ENCODE assay signal across 11 cellular contexts in genomic region chr10:125056161-125057132, GRCh38.
DNase-seq lines count a peak whose midpoint lies in the region; ATAC-seq, FAIRE-seq and TF ChIP-seq lines count a peak whose summit lies in the region.
"Had no signal": no experiment of that assay in that cellular context is flagged by ENCODE, and none has a peak within 500 bp of the region (broad histone marks: within the 10 kb centered on the region; RNA-seq: fewer than 3 reads in every experiment).

No MANE protein-coding gene starts in this region.

- intact Hi-C loops in activated CD4-positive, alpha-beta T cell treated with anti-CD3 and anti-CD28 coated beads, Interleukin-2, amount 10 ng/mL, durations not matched to agents 24 days and 14 days (cut with micrococcal nuclease) = no loop called here

- H4K20me1 ChIP-seq in DOHH2 (ENCODE audit: control insufficient read depth, insufficient read depth, low read depth, low read length) (peaks cover 6% of the 10 kb centered on the region; the same call in 1 of the 2 replicates), astrocyte (ENCODE audit: insufficient read depth, low read length) (peaks cover 85% of the 10 kb centered on the region)

- no peak overlapping the region for H2AFZ ChIP-seq in astrocyte (ENCODE audit: low read depth, low read length)

- no peaks in the 10 kb centered on the region for H3K27me3 ChIP-seq in DOHH2 (ENCODE audit: control insufficient read depth, low read length)
- H3K27me3 ChIP-seq in astrocyte (ENCODE audit: insufficient read depth, low read length) = no peaks in the 10 kb centered on the region
- no peaks in the 10 kb centered on the region for H3K27me3 ChIP-seq in iPS-18a (ENCODE audit: control insufficient read depth, insufficient read depth, low read length)

- DNase-seq in astrocyte (ENCODE audit: low read depth) = no peak
- DNase-seq in retina = peak; percentile 29
- no peak for DNase-seq in SHP77 treated with DMSO at 0.1 percent for 48 hours (lab: John Stamatoyannopoulos, UW)
- DNase-seq in activated CD4-positive, alpha-beta T cell treated with anti-CD3 and anti-CD28 coated beads, Interleukin-2, amount 10 ng/mL, durations not matched to agents 24 days and 14 days = no peak
- DNase-seq: activated CD4-positive, alpha-beta T cell treated with anti-CD3 and anti-CD28 coated beads, Interleukin-2, amount 10 ng/mL, durations not matched to agents 7 days and 5 days; NCI-H1105 treated with DMSO at 0.1 percent for 48 hours; small intestine had no signal

- H3K9me2 ChIP-seq in DOHH2 (replicated peaks; ENCODE audit: control insufficient read depth, low read length) = no peaks in the 10 kb centered on the region

- H3K27me3 Mint-ChIP-seq in astrocyte (ENCODE audit: low read depth, unreplicated experiment) = no peaks in the 10 kb centered on the region
- H3K27me3 Mint-ChIP-seq in activated CD4-positive, alpha-beta T cell treated with anti-CD3 and anti-CD28 coated beads, Interleukin-2, amount 10 ng/mL, durations not matched to agents 24 days and 14 days = peaks cover 26% of the 10 kb centered on the region

- H3K4me2 ChIP-seq in DOHH2 (ENCODE audit: low read length) (0 out of 2 replicates have a peak overlapping the region, but pooled peaks have one; percentile 41), astrocyte (ENCODE audit: low read length) (peak overlapping the region; percentile 70)

- H3K27ac Mint-ChIP-seq in astrocyte (ENCODE audit: unreplicated experiment) = peak overlapping the region; percentile 96
- no peak overlapping the region for H3K27ac Mint-ChIP-seq in activated CD4-positive, alpha-beta T cell treated with anti-CD3 and anti-CD28 coated beads, Interleukin-2, amount 10 ng/mL, durations not matched to agents 24 days and 14 days
- H3K27ac Mint-ChIP-seq: activated CD4-positive, alpha-beta T cell treated with anti-CD3 and anti-CD28 coated beads, Interleukin-2, amount 10 ng/mL, durations not matched to agents 7 days and 5 days had no signal

- H3F3A ChIP-seq in DOHH2 (ENCODE audit: control insufficient read depth, insufficient read depth) = no peaks in the 10 kb centered on the region

- FAIRE-seq in astrocyte (lab: Jason Lieb, UNC) = no peak
- FAIRE-seq: small intestine had no signal

- H3K4me3 Mint-ChIP-seq in astrocyte (ENCODE audit: unreplicated experiment) = peak overlapping the region; percentile 50
- H3K4me3 Mint-ChIP-seq in activated CD4-positive, alpha-beta T cell treated with anti-CD3 and anti-CD28 coated beads, Interleukin-2, amount 10 ng/mL, durations not matched to agents 24 days and 14 days = no peak overlapping the region
- H3K4me3 Mint-ChIP-seq: activated CD4-positive, alpha-beta T cell treated with anti-CD3 and anti-CD28 coated beads, Interleukin-2, amount 10 ng/mL, durations not matched to agents 7 days and 5 days had no signal

- no peak for ATAC-seq in GM19455 (IDR thresholded peaks at IDR 0.05; ENCODE audit: unreplicated experiment)
- no peak for ATAC-seq in GM21526 (IDR thresholded peaks at IDR 0.05; ENCODE audit: low FRiP score, unreplicated experiment)

- TF ChIP-seq CTCF in DOHH2 (IDR thresholded peaks at IDR 0.05; ENCODE audit: low read depth, low read length, poor library complexity, severe bottlenecking) (no peak), astrocyte (IDR thresholded peaks at IDR 0.05; ENCODE audit: insufficient read depth, low read depth, low read length) (no peak)

- peaks cover 11% of the 10 kb centered on the region; the same call in 1 of the 2 replicates for H3K79me2 ChIP-seq in DOHH2 (ENCODE audit: control insufficient read depth, low read length)
- H3K79me2 ChIP-seq in astrocyte (ENCODE audit: insufficient read depth, low read length) = peaks cover 84% of the 10 kb centered on the region

- peaks cover 47% of the 10 kb centered on the region for H3K4me1 Mint-ChIP-seq in astrocyte (ENCODE audit: low read depth, unreplicated experiment)
- H3K4me1 Mint-ChIP-seq in activated CD4-positive, alpha-beta T cell treated with anti-CD3 and anti-CD28 coated beads, Interleukin-2, amount 10 ng/mL, durations not matched to agents 24 days and 14 days = no peaks in the 10 kb centered on the region
- H3K4me1 Mint-ChIP-seq: activated CD4-positive, alpha-beta T cell treated with anti-CD3 and anti-CD28 coated beads, Interleukin-2, amount 10 ng/mL, durations not matched to agents 7 days and 5 days had no signal

- H3K36me3 ChIP-seq in DOHH2 (ENCODE audit: control insufficient read depth, low read length) (no peaks in the 10 kb centered on the region), astrocyte (ENCODE audit: insufficient read depth, low read length) (no peaks in the 10 kb centered on the region), iPS-18a (ENCODE audit: control insufficient read depth, low read depth, low read length) (peaks cover 2% of the 10 kb centered on the region)

- no peak overlapping the region for H3K27ac ChIP-seq in DOHH2 (ENCODE audit: low read depth, low read length)
- peak overlapping the region; percentile 83 for H3K27ac ChIP-seq in astrocyte (ENCODE audit: low read depth, low read length)
- peak overlapping the region; percentile 11 for H3K27ac ChIP-seq in iPS-18a (ENCODE audit: low read length)

- peaks cover 40% of the 10 kb centered on the region for H3K4me1 ChIP-seq in DOHH2 (ENCODE audit: control insufficient read depth, low read length)
- H3K4me1 ChIP-seq in astrocyte (ENCODE audit: insufficient read depth, low read length) = peaks cover 48% of the 10 kb centered on the region
- H3K4me1 ChIP-seq in iPS-18a (ENCODE audit: control insufficient read depth, low read depth, low read length) = peaks cover 23% of the 10 kb centered on the region

- H3K9me3 ChIP-seq in DOHH2 (ENCODE audit: control insufficient read depth, insufficient read depth, low read length) (no peaks in the 10 kb centered on the region), astrocyte (ENCODE audit: insufficient read depth, low read depth, low read length) (no peaks in the 10 kb centered on the region), iPS-18a (ENCODE audit: control insufficient read depth, low read depth, low read length) (no peaks in the 10 kb centered on the region)

- H3K9me3 Mint-ChIP-seq in astrocyte (ENCODE audit: unreplicated experiment) = no peaks in the 10 kb centered on the region
- no peaks in the 10 kb centered on the region for H3K9me3 Mint-ChIP-seq in activated CD4-positive, alpha-beta T cell treated with anti-CD3 and anti-CD28 coated beads, Interleukin-2, amount 10 ng/mL, durations not matched to agents 24 days and 14 days
- H3K9me3 Mint-ChIP-seq: activated CD4-positive, alpha-beta T cell treated with anti-CD3 and anti-CD28 coated beads, Interleukin-2, amount 10 ng/mL, durations not matched to agents 7 days and 5 days had no signal

- H3K9ac ChIP-seq in astrocyte (ENCODE audit: low read length) (peak overlapping the region; percentile 77), iPS-18a (ENCODE audit: low read length) (no peak overlapping the region)

- H3K4me3 ChIP-seq in DOHH2 (ENCODE audit: low read length) = no peak overlapping the region
- no peak overlapping the region for H3K4me3 ChIP-seq in astrocyte (ENCODE audit: insufficient read depth, low read depth, low read length)
- no peak overlapping the region for H3K4me3 ChIP-seq in iPS-18a (ENCODE audit: low read length)

- peaks cover 38% of the 10 kb centered on the region for H3K36me3 Mint-ChIP-seq in astrocyte (ENCODE audit: low read depth, unreplicated experiment)
- H3K36me3 Mint-ChIP-seq in activated CD4-positive, alpha-beta T cell treated with anti-CD3 and anti-CD28 coated beads, Interleukin-2, amount 10 ng/mL, durations not matched to agents 24 days and 14 days (ENCODE audit: low read depth) = no peaks in the 10 kb centered on the region
